ENCODE assay signal across 8 cellular contexts in genomic region chr6:43575105-43575771, GRCh38. TPM values are rescaled to one million over a fixed set of nuclear protein-coding genes. Genes with fewer than 3 reads are reported as not detected.
DNase-seq lines count a peak whose midpoint lies in the region; ATAC-seq and TF ChIP-seq lines count a peak whose summit lies in the region.

No MANE protein-coding gene starts in this region.

- H2BK12ac ChIP-seq in mesenchymal stem cell (ENCODE audit: low read length in 2 of 2): no peak overlapping the region

- H3K4ac ChIP-seq in mesenchymal stem cell (ENCODE audit: low read depth in 1 of 2, low read length in 2 of 2): peak overlapping the region in 1 of 2 experiments; percentile 45

- H3K27me3 ChIP-seq in ectodermal cell (ENCODE audit: control insufficient read depth, insufficient read depth, low read length, poor library complexity, severe bottlenecking) (no peaks in the 10 kb centered on the region), mesenchymal stem cell (ENCODE audit: control insufficient read depth in 1 of 2, insufficient read depth in 1 of 2, low read length in 2 of 2) (no peaks in the 10 kb centered on the region), suprapubic skin (no peaks in the 10 kb centered on the region)

- CTCF ChIA-PET in activated naive CD4-positive, alpha-beta T cell treated with anti-CD3 and anti-CD28 coated beads, Interleukin-2, amount 10 ng/mL, durations not matched to agents 7 days and 5 days (lab: Charles Lee): interaction anchor here (1.0 kb wide), 1 partner anchor 19 kb away, joined by 3 read pairs; no protein-coding TSS in a partner anchor
- CTCF ChIA-PET in RWPE1 (lab: Yijun Ruan, JAX): interaction anchor here (0.6 to 0.7 kb wide), 2 partner anchors 17 to 26 kb away, joined by 3 to 5 read pairs; no protein-coding TSS in a partner anchor

- TF ChIP-seq CTCF in RWPE1 (conservative IDR thresholded peaks at IDR 0.05; ENCODE audit: low read depth): no peak
- no peak for TF ChIP-seq CTCF in suprapubic skin (IDR thresholded peaks at IDR 0.05)

- peak overlapping the region in 1 of 2 experiments; percentile 98 for H3K14ac ChIP-seq in mesenchymal stem cell (ENCODE audit: low read length in 2 of 2)

- peak overlapping the region; percentile 44 for H2BK15ac ChIP-seq in mesenchymal stem cell (ENCODE audit: low read depth, poor library complexity, severe bottlenecking)

- H3K4me3 ChIP-seq in ectodermal cell (ENCODE audit: insufficient read depth, low read depth, low read length): peak overlapping the region; percentile 83
- peak overlapping the region; percentile 94 to 100 for H3K4me3 ChIP-seq in mesenchymal stem cell (ENCODE audit: insufficient read depth in 1 of 2, low read depth in 1 of 2, low read length in 2 of 2)
- peak overlapping the region; percentile 79 for H3K4me3 ChIP-seq in suprapubic skin

- no peak overlapping the region for H4K91ac ChIP-seq in mesenchymal stem cell (ENCODE audit: low read length)

- H3K9me3 ChIP-seq in ectodermal cell (ENCODE audit: control insufficient read depth, low read length): no peaks in the 10 kb centered on the region
- H3K9me3 ChIP-seq in mesenchymal stem cell (ENCODE audit: control insufficient read depth, low read length): no peaks in the 10 kb centered on the region
- H3K9me3 ChIP-seq in suprapubic skin: no peaks in the 10 kb centered on the region

- no peaks in the 10 kb centered on the region for H3K27me3 Mint-ChIP-seq in activated naive CD4-positive, alpha-beta T cell treated with anti-CD3 and anti-CD28 coated beads, Interleukin-2, amount 10 ng/mL, durations not matched to agents 7 days and 5 days

- H3K4me1 ChIP-seq in ectodermal cell (ENCODE audit: control insufficient read depth, insufficient read depth, low read length) (peaks cover 6% of the 10 kb centered on the region), mesenchymal stem cell (ENCODE audit: control insufficient read depth, insufficient read depth, low read depth, low read length) (peaks cover 8% of the 10 kb centered on the region), suprapubic skin (peaks cover 28% of the 10 kb centered on the region)

- peak overlapping the region; percentile 93 for H3K9ac ChIP-seq in mesenchymal stem cell (ENCODE audit: low read length)

- H3K4me2 ChIP-seq in mesenchymal stem cell (ENCODE audit: low read length, poor library complexity, severe bottlenecking): peak overlapping the region; percentile 80

- no peak overlapping the region for H2AK5ac ChIP-seq in mesenchymal stem cell (ENCODE audit: low read length, severe bottlenecking)

- no peak overlapping the region for H3K23ac ChIP-seq in mesenchymal stem cell (ENCODE audit: low read length in 2 of 2)

- POLR2A ChIA-PET in RWPE1 (lab: Yijun Ruan, JAX; ENCODE audit: low non-redundant PET): no interaction called here

- TF ChIP-seq POLR2A in suprapubic skin (IDR thresholded peaks at IDR 0.05): no peak

- H3K27ac ChIP-seq in RWPE1 (peak overlapping the region; percentile 94), ectodermal cell (ENCODE audit: insufficient read depth, low read depth, low read length, poor library complexity, severe bottlenecking) (peak overlapping the region; percentile 53), mesenchymal stem cell (ENCODE audit: low read length, poor library complexity, severe bottlenecking) (peak overlapping the region; percentile 44), suprapubic skin (peak overlapping the region; percentile 17)

- ATAC-seq in HG03520 (IDR thresholded peaks at IDR 0.05; ENCODE audit: unreplicated experiment): peak; percentile 15

- 1% methylated on average over 37 to 38 of the region's 38 CpGs for WGBS in ectodermal cell, 2 experiments
- under 1% methylated on average over 28 of the region's 38 CpGs for WGBS in mesenchymal stem cell
- under 1% methylated on average over 36 of the region's 38 CpGs for WGBS in suprapubic skin

- H2AFZ ChIP-seq in mesenchymal stem cell (ENCODE audit: low read depth, low read length): peak overlapping the region; percentile 96

- H3K4me3 Mint-ChIP-seq in activated naive CD4-positive, alpha-beta T cell treated with anti-CD3 and anti-CD28 coated beads, Interleukin-2, amount 10 ng/mL, durations not matched to agents 7 days and 5 days: peak overlapping the region; percentile 97

- H3K36me3 ChIP-seq in ectodermal cell (ENCODE audit: control insufficient read depth, insufficient read depth, low read length) (peaks cover 13% of the 10 kb centered on the region), mesenchymal stem cell (ENCODE audit: control insufficient read depth in 1 of 2, insufficient read depth in 2 of 2, low read depth in 1 of 2, low read length in 2 of 2) (peaks cover 6 to 31% of the 10 kb centered on the region in 2 experiments), suprapubic skin (peaks cover 17% of the 10 kb centered on the region)

- H3K27ac Mint-ChIP-seq in activated naive CD4-positive, alpha-beta T cell treated with anti-CD3 and anti-CD28 coated beads, Interleukin-2, amount 10 ng/mL, durations not matched to agents 7 days and 5 days: peak overlapping the region; percentile 87

- no peak overlapping the region for H2BK5ac ChIP-seq in mesenchymal stem cell (ENCODE audit: low read depth, low read length, poor library complexity, severe bottlenecking)

- no peak for DNase-seq in activated naive CD4-positive, alpha-beta T cell treated with anti-CD3 and anti-CD28 coated beads, Interleukin-2, amount 10 ng/mL, durations not matched to agents 7 days and 5 days
- no peak for DNase-seq in activated naive CD4-positive, alpha-beta T cell treated with Interleukin-2 at 50 U/mL for 16 hours
- DNase-seq in RWPE1 (ENCODE audit: low spot score): peak; percentile 44
- DNase-seq in mesenchymal stem cell: peak; percentile 49
- no peak for DNase-seq in suprapubic skin (ENCODE audit: low spot score in 2 of 2)
- no peak for DNase-seq in mucosa of gallbladder (ENCODE audit: low spot score)

- H3K4me1 Mint-ChIP-seq in activated naive CD4-positive, alpha-beta T cell treated with anti-CD3 and anti-CD28 coated beads, Interleukin-2, amount 10 ng/mL, durations not matched to agents 7 days and 5 days: peaks cover 52% of the 10 kb centered on the region

- peak overlapping the region; percentile 58 to 94 for H3K18ac ChIP-seq in mesenchymal stem cell (ENCODE audit: low read depth in 1 of 2, low read length in 2 of 2)

- peaks cover 45% of the 10 kb centered on the region for H3K36me3 Mint-ChIP-seq in activated naive CD4-positive, alpha-beta T cell treated with anti-CD3 and anti-CD28 coated beads, Interleukin-2, amount 10 ng/mL, durations not matched to agents 7 days and 5 days

- TF ChIP-seq EP300 in suprapubic skin (IDR thresholded peaks at IDR 0.05): no peak

- H2BK120ac ChIP-seq in mesenchymal stem cell (ENCODE audit: low read depth, low read length): peak overlapping the region; percentile 15

- H3K79me1 ChIP-seq in mesenchymal stem cell (replicated peaks; ENCODE audit: low read length, poor library complexity, severe bottlenecking): peaks cover 11% of the 10 kb centered on the region

- H3K9me3 Mint-ChIP-seq in activated naive CD4-positive, alpha-beta T cell treated with anti-CD3 and anti-CD28 coated beads, Interleukin-2, amount 10 ng/mL, durations not matched to agents 7 days and 5 days: no peaks in the 10 kb centered on the region

- H4K8ac ChIP-seq in mesenchymal stem cell (ENCODE audit: low read length): peak overlapping the region; percentile 87

RNA-seq across cellular contexts. Expression of gene XPO5, which starts 0.6 kb away (rescaled TPM):
- 72.4 TPM for polyA plus RNA-seq in ectodermal cell (2013, experiment 1 of 4)
- 73.8 TPM for polyA plus RNA-seq in ectodermal cell (2013, experiment 2 of 4)
- 48.7 TPM for polyA plus RNA-seq in ectodermal cell (2013, experiment 3 of 4)
- polyA plus RNA-seq in ectodermal cell (2013, experiment 4 of 4): 55.2 TPM
- 15.2 TPM for polyA plus RNA-seq in mesenchymal stem cell (2013, experiment 1 of 2)
- polyA plus RNA-seq in mesenchymal stem cell (2013, experiment 2 of 2): 12.9 TPM
- total RNA-seq in suprapubic skin: 10 to 100 TPM; 24.1 to 49.8 (median 29.0) TPM
- 31.6 TPM for total RNA-seq in mucosa of gallbladder

RNA-seq across cellular contexts. Expression of gene POLH, which starts 0.7 kb away (rescaled TPM):
- 10.0 TPM for polyA plus RNA-seq in ectodermal cell (2013, experiment 1 of 4)
- 10.6 TPM for polyA plus RNA-seq in ectodermal cell (2013, experiment 2 of 4)
- polyA plus RNA-seq in ectodermal cell (2013, experiment 3 of 4): 10.0 TPM
- 8.1 TPM for polyA plus RNA-seq in ectodermal cell (2013, experiment 4 of 4)
- 10.5 TPM for polyA plus RNA-seq in mesenchymal stem cell (2013, experiment 1 of 2)
- polyA plus RNA-seq in mesenchymal stem cell (2013, experiment 2 of 2): 10.3 TPM
- 10 to 100 TPM; 14.2 to 24.3 (median 17.0) TPM for total RNA-seq in suprapubic skin
- total RNA-seq in mucosa of gallbladder: 12.9 TPM

RNA-seq across cellular contexts. Expression of gene GTPBP2, which starts 53.8 kb away (rescaled TPM):
- 62.5 TPM for polyA plus RNA-seq in ectodermal cell (2013, experiment 1 of 4)
- polyA plus RNA-seq in ectodermal cell (2013, experiment 2 of 4): 60.9 TPM
- polyA plus RNA-seq in ectodermal cell (2013, experiment 3 of 4): 51.2 TPM
- 58.2 TPM for polyA plus RNA-seq in ectodermal cell (2013, experiment 4 of 4)
- polyA plus RNA-seq in mesenchymal stem cell (2013, experiment 1 of 2): 70.7 TPM
- 68.3 TPM for polyA plus RNA-seq in mesenchymal stem cell (2013, experiment 2 of 2)
- 10 to 100 TPM; 23.7 to 67.6 (median 31.5) TPM for total RNA-seq in suprapubic skin
- total RNA-seq in mucosa of gallbladder: 74.2 TPM

RNA-seq across cellular contexts. Expression of gene POLR1C, which starts 58.3 kb away (rescaled TPM):
- 33.7 TPM for polyA plus RNA-seq in ectodermal cell (2013, experiment 1 of 4)
- 38.0 TPM for polyA plus RNA-seq in ectodermal cell (2013, experiment 2 of 4)
- polyA plus RNA-seq in ectodermal cell (2013, experiment 3 of 4): 30.3 TPM
- 33.1 TPM for polyA plus RNA-seq in ectodermal cell (2013, experiment 4 of 4)
- polyA plus RNA-seq in mesenchymal stem cell (2013, experiment 1 of 2): 17.0 TPM
- polyA plus RNA-seq in mesenchymal stem cell (2013, experiment 2 of 2): 17.3 TPM
- total RNA-seq in suprapubic skin: 10 to 100 TPM; 31.1 to 44.7 (median 35.6) TPM
- 33.8 TPM for total RNA-seq in mucosa of gallbladder

RNA-seq across cellular contexts. Expression of gene YIPF3, which starts 58.5 kb away (rescaled TPM):
- polyA plus RNA-seq in ectodermal cell (2013, experiment 1 of 4): 104 TPM
- polyA plus RNA-seq in ectodermal cell (2013, experiment 2 of 4): 117 TPM
- polyA plus RNA-seq in ectodermal cell (2013, experiment 3 of 4): 86.6 TPM
- polyA plus RNA-seq in ectodermal cell (2013, experiment 4 of 4): 101 TPM
- polyA plus RNA-seq in mesenchymal stem cell (2013, experiment 1 of 2): 171 TPM
- polyA plus RNA-seq in mesenchymal stem cell (2013, experiment 2 of 2): 170 TPM
- total RNA-seq in suprapubic skin (100 to 1,000 TPM in 1 of 4 donors, 10 to 100 TPM in 3; 69.8 to 115 (median 84.6) TPM), mucosa of gallbladder (155 TPM)

Comparison
In these comparisons a context has a peak if more than half of its experiments do, and no peak if none do; other contexts are left out.
1. DNase-seq: peak in RWPE1 (single experiment) and mesenchymal stem cell (single experiment); none in activated naive CD4-positive, alpha-beta T cell treated with anti-CD3 and anti-CD28 coated beads, Interleukin-2, amount 10 ng/mL, durations not matched to agents 7 days and 5 days (single experiment), activated naive CD4-positive, alpha-beta T cell treated with Interleukin-2 at 50 U/mL for 16 hours (single experiment), suprapubic skin (0 of 2) and mucosa of gallbladder (single experiment).
2. H3K27ac ChIP-seq: peak in every context shown above with its lines; median percentile 94 in RWPE1; 53 in ectodermal cell; 44 in mesenchymal stem cell; 17 in suprapubic skin.
3. Peak in every context shown above with its lines, with median percentiles within 50 percentile points of each other: H3K4me3 ChIP-seq.